ENCODE assay signal across 18 cellular contexts in genomic region chr1:2472561-2473166, GRCh38. TPM values are rescaled to one million over a fixed set of nuclear protein-coding genes. Genes with fewer than 3 reads are reported as not detected.
DNase-seq lines count a peak whose midpoint lies in the region; ATAC-seq and TF ChIP-seq lines count a peak whose summit lies in the region.
"Had no signal": no experiment of that assay in that cellular context is flagged by ENCODE, and none has a peak within 500 bp of the region (broad histone marks: within the 10 kb centered on the region; RNA-seq: fewer than 3 reads in every experiment).

No MANE protein-coding gene starts in this region.

- POLR2A ChIA-PET in HEK293 (lab: Yijun Ruan, JAX): no interaction called here

- DNase-seq in NCI-H146 (lab: John Stamatoyannopoulos, UW) (peak; percentile 34), NCI-H146 treated with DMSO at 0.1 percent for 48 hours (lab: John Stamatoyannopoulos, UW; ENCODE audit: unreplicated experiment) (no peak), WERI-Rb-1 (no peak), retina (peak; percentile 59), cerebellum (ENCODE audit: low spot score) (no peak)
- DNase-seq: Calu3; CD4-positive, CD25-positive, alpha-beta regulatory T cell; DMS 273 treated with DMSO at 0.1 percent for 48 hours; GOT3; KG1 had no signal

- no peak overlapping the region for H3K27ac ChIP-seq in HEK293 (ENCODE audit: extremely low read depth, low read depth, low read length)
- H3K27ac ChIP-seq in WERI-Rb-1: peak overlapping the region; percentile 98
- H3K27ac ChIP-seq: 22Rv1 had no signal

- H3K36me3 ChIP-seq in HEK293 (ENCODE audit: control insufficient read depth in 2 of 2, insufficient read depth in 1 of 2, low read length in 2 of 2) (no peaks in the 10 kb centered on the region), WERI-Rb-1 (peaks cover 8% of the 10 kb centered on the region)
- H3K36me3 ChIP-seq: HAP-1 had no signal

- H3K4me1 ChIP-seq in HEK293 (ENCODE audit: control insufficient read depth, insufficient read depth, low read length): no peaks in the 10 kb centered on the region
- H3K4me1 ChIP-seq: HAP-1 had no signal

- CTCF ChIA-PET in HEK293 (lab: Yijun Ruan, JAX): no interaction called here

- H3K9me3 ChIP-seq in HEK293 (ENCODE audit: control insufficient read depth, insufficient read depth, low read depth, low read length) (no peaks in the 10 kb centered on the region), WERI-Rb-1 (ENCODE audit: severe bottlenecking) (no peaks in the 10 kb centered on the region)
- H3K9me3 ChIP-seq: HAP-1 had no signal

- ATAC-seq in HG02970 (IDR thresholded peaks at IDR 0.05; ENCODE audit: low FRiP score, unreplicated experiment) (no peak), HG02759 (IDR thresholded peaks at IDR 0.05; ENCODE audit: unreplicated experiment) (no peak)

- TF ChIP-seq CTCF in HEK293 (tag by site-specific recombination; IDR thresholded peaks at IDR 0.05) (no peak), WERI-Rb-1 (IDR thresholded peaks at IDR 0.05; ENCODE audit: low read depth, low read length) (no peak)

- H3K27me3 ChIP-seq in WERI-Rb-1 (ENCODE audit: insufficient read depth, low read depth, severe bottlenecking): no peaks in the 10 kb centered on the region

- H3K4me3 ChIP-seq in HEK293 (ENCODE audit: low read depth, low read length): no peak overlapping the region
- H3K4me3 ChIP-seq in WERI-Rb-1 (ENCODE audit: low read depth, low read length): no peak overlapping the region
- H3K4me3 ChIP-seq: HAP-1 had no signal

TF ChIP-seq in HEK293, 187 proteins besides CTCF, POLR2A, EP300 and RAD21 (continues in another document):
- TF ChIP-seq ZNF621 (tag by site-specific recombination; IDR thresholded peaks at IDR 0.05): no peak
- TF ChIP-seq, protein P1, sequence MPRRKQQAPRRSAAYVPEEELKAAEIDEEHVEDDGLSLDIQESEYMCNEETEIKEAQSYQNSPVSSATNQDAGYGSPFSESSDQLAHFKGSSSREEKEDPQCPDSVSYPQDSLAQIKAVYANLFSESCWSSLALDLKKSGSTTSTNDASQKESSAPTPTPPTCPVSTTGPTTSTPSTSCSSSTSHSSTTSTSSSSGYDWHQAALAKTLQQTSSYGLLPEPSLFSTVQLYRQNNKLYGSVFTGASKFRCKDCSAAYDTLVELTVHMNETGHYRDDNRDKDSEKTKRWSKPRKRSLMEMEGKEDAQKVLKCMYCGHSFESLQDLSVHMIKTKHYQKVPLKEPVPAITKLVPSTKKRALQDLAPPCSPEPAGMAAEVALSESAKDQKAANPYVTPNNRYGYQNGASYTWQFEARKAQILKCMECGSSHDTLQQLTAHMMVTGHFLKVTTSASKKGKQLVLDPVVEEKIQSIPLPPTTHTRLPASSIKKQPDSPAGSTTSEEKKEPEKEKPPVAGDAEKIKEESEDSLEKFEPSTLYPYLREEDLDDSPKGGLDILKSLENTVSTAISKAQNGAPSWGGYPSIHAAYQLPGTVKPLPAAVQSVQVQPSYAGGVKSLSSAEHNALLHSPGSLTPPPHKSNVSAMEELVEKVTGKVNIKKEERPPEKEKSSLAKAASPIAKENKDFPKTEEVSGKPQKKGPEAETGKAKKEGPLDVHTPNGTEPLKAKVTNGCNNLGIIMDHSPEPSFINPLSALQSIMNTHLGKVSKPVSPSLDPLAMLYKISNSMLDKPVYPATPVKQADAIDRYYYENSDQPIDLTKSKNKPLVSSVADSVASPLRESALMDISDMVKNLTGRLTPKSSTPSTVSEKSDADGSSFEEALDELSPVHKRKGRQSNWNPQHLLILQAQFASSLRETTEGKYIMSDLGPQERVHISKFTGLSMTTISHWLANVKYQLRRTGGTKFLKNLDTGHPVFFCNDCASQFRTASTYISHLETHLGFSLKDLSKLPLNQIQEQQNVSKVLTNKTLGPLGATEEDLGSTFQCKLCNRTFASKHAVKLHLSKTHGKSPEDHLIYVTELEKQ (tag by site-specific recombination; IDR thresholded peaks at IDR 0.05; ENCODE audit: borderline replicate concordance): no peak
- TF ChIP-seq ZNF114 (tag by site-specific recombination; IDR thresholded peaks at IDR 0.05): no peak
- TF ChIP-seq ZNF747 (tag by site-specific recombination; IDR thresholded peaks at IDR 0.05): no peak
- 0 out of 2 replicates have a peak, but pooled peaks have one; percentile 10 for TF ChIP-seq GLIS2 (tag by site-specific recombination; IDR thresholded peaks at IDR 0.05)
- no peak for TF ChIP-seq ZNF26 (tag by site-specific recombination; IDR thresholded peaks at IDR 0.05)
- peak; percentile 26; the same call in 1 of the 2 replicates for TF ChIP-seq GLIS1 (tag by site-specific recombination; IDR thresholded peaks at IDR 0.05)
- no peak for TF ChIP-seq ZNF776 (tag by site-specific recombination; IDR thresholded peaks at IDR 0.05; ENCODE audit: borderline replicate concordance)
- no peak for TF ChIP-seq ZNF19 (tag by site-specific recombination; IDR thresholded peaks at IDR 0.05; ENCODE audit: low read depth)
- TF ChIP-seq ZNF596 (tag by site-specific recombination; IDR thresholded peaks at IDR 0.05): no peak
- TF ChIP-seq SP2 (tag by site-specific recombination; IDR thresholded peaks at IDR 0.05): no peak
- TF ChIP-seq, protein P2, sequence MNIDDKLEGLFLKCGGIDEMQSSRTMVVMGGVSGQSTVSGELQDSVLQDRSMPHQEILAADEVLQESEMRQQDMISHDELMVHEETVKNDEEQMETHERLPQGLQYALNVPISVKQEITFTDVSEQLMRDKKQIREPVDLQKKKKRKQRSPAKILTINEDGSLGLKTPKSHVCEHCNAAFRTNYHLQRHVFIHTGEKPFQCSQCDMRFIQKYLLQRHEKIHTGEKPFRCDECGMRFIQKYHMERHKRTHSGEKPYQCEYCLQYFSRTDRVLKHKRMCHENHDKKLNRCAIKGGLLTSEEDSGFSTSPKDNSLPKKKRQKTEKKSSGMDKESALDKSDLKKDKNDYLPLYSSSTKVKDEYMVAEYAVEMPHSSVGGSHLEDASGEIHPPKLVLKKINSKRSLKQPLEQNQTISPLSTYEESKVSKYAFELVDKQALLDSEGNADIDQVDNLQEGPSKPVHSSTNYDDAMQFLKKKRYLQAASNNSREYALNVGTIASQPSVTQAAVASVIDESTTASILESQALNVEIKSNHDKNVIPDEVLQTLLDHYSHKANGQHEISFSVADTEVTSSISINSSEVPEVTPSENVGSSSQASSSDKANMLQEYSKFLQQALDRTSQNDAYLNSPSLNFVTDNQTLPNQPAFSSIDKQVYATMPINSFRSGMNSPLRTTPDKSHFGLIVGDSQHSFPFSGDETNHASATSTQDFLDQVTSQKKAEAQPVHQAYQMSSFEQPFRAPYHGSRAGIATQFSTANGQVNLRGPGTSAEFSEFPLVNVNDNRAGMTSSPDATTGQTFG (tag by site-specific recombination; IDR thresholded peaks at IDR 0.05; ENCODE audit: borderline replicate concordance): no peak
- 0 out of 2 replicates have a peak, but pooled peaks have one; percentile 28 for TF ChIP-seq KLF17 (tag by site-specific recombination; IDR thresholded peaks at IDR 0.05)
- no peak for TF ChIP-seq ZNF140 (tag by site-specific recombination; IDR thresholded peaks at IDR 0.05)
- TF ChIP-seq GLI4 (tag by site-specific recombination; IDR thresholded peaks at IDR 0.05): no peak
- TF ChIP-seq, protein P3, sequence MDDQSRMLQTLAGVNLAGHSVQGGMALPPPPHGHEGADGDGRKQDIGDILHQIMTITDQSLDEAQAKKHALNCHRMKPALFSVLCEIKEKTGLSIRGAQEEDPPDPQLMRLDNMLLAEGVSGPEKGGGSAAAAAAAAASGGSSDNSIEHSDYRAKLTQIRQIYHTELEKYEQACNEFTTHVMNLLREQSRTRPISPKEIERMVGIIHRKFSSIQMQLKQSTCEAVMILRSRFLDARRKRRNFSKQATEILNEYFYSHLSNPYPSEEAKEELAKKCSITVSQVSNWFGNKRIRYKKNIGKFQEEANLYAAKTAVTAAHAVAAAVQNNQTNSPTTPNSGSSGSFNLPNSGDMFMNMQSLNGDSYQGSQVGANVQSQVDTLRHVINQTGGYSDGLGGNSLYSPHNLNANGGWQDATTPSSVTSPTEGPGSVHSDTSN (CRISPR knock-in tag; IDR thresholded peaks at IDR 0.05): no peak

RNA-seq across cellular contexts. Expression of gene PLCH2, which starts 3.4 kb away (rescaled TPM):
- total RNA-seq in cerebellum: 13.3 TPM
- total RNA-seq: A673, Daoy had no signal

RNA-seq across cellular contexts. Expression of gene PANK4, which starts 53.7 kb away (rescaled TPM):
- 31.1 TPM for total RNA-seq in cerebellum

RNA-seq across cellular contexts. Expression of gene HES5, which starts 57.4 kb away (rescaled TPM):
- total RNA-seq in cerebellum: 62.8 TPM
- total RNA-seq: A673; Calu3; CD4-positive, CD25-positive, alpha-beta regulatory T cell; Daoy; HT1080 had no signal

Comparison
In these comparisons a context has a peak if more than half of its experiments do, and no peak if none do; other contexts are left out.
1. DNase-seq: peak in NCI-H146 (single experiment) and retina (single experiment); none in NCI-H146 treated with DMSO at 0.1 percent for 48 hours (single experiment), WERI-Rb-1 (single experiment) and cerebellum (single experiment).